In the genomic region with DNA sequence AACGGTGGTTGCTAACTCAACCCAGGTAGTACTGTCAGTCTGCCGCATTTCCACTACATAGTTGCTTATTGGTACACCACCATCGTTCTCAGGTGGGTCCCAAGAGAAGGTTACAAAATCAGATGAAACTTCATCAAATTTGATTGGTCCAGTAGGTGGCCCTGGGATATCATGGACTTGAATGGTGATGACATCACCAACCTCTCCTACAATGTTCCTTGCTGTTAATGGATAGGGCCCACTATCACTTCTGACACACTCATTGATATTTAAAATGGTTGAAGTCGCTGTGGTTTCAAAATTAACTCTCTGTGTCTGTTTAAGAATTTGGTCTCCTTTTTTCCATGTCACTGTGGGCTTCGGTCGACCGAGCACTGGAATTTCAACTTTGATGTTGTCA, we compare ENCODE assay signal across 29 cellular contexts.
"Had no signal": no experiment of that assay in that cellular context is flagged by ENCODE, and none has a peak within 500 bp of the region (broad histone marks: within the 10 kb centered on the region; RNA-seq: fewer than 3 reads in every experiment).

No MANE protein-coding gene starts in this region.

- DNase-seq: activated B cell treated with CpG ODN at 0.5 μM for 24 hours; activated CD4-positive, alpha-beta T cell treated with anti-CD3 and anti-CD28 coated beads for 48 hours; activated CD4-positive, alpha-beta T cell treated with anti-CD3 and anti-CD28 coated beads, Interleukin-2, amount 50 U/mL, for 1 hour; activated CD4-positive, alpha-beta T cell treated with anti-CD3 and anti-CD28 coated beads, Interleukin-2, amount 50 U/mL, for 48 hours; activated CD8-positive, alpha-beta memory T cell treated with anti-CD3 and anti-CD28 coated beads for 24 hours; activated CD8-positive, alpha-beta T cell treated with anti-CD3 and anti-CD28 coated beads for 36 hours; activated effector memory CD4-positive, alpha-beta T cell treated with anti-CD3 and anti-CD28 coated beads, Interleukin-2, amount 50 U/mL, for 16 hours; activated naive CD4-positive, alpha-beta T cell treated with anti-CD3 and anti-CD28 coated beads for 36 hours; activated naive CD8-positive, alpha-beta T cell treated with anti-CD3 and anti-CD28 coated beads for 36 hours; activated naive CD8-positive, alpha-beta T cell treated with anti-CD3 and anti-CD28 coated beads, Interleukin-2, amount 50 U/mL, for 24 hours; activated T-cell treated with anti-CD3 and anti-CD28 coated beads, Interleukin-2, amount 50 U/mL, for 4 hours; adrenal gland; amygdala; aorta; body of pancreas; dorsolateral prefrontal cortex; effector memory CD4-positive, alpha-beta T cell; endodermal cell; foreskin keratinocyte; gastrocnemius medialis; glutamatergic neuron; T-helper 1 cell; T-helper 17 cell; T1000; WERI-Rb-1 had no signal

- ATAC-seq: activated CD4-positive, CD25-positive, alpha-beta regulatory T cell treated with anti-CD3 and anti-CD28 coated beads, Interleukin-2, amount 50 U/mL, for 24 hours; activated CD8-positive, alpha-beta T cell treated with anti-CD3 and anti-CD28 coated beads for 36 hours; activated naive CD8-positive, alpha-beta T cell treated with anti-CD3 and anti-CD28 coated beads, Interleukin-2, amount 50 U/mL, for 24 hours; activated T-cell treated with anti-CD3 and anti-CD28 coated beads, Interleukin-2, amount 50 U/mL, for 4 hours; activated T-helper 17 cell treated with anti-CD3 and anti-CD28 coated beads, Interleukin-2, amount 50 U/mL, for 72 hours; body of pancreas; esophagus mucosa; foreskin keratinocyte; T-helper 17 cell had no signal

- H3K4me3 ChIP-seq: adrenal gland, body of pancreas, coronary artery, dorsolateral prefrontal cortex, gastrocnemius medialis had no signal

- H3K4me1 ChIP-seq: adrenal gland, body of pancreas, foreskin keratinocyte had no signal

- H3K27me3 ChIP-seq: adrenal gland, body of pancreas, dorsolateral prefrontal cortex, foreskin keratinocyte, gastrocnemius medialis had no signal

- H3K27ac ChIP-seq: adrenal gland, body of pancreas, coronary artery, dorsolateral prefrontal cortex, foreskin keratinocyte, WERI-Rb-1 had no signal

- H3K9me3 ChIP-seq: adrenal gland, body of pancreas, gastrocnemius medialis had no signal

- H3K36me3 ChIP-seq: adrenal gland had no signal
